Comparison of ENCODE assay signal across 8 cellular contexts in the genomic region with DNA sequence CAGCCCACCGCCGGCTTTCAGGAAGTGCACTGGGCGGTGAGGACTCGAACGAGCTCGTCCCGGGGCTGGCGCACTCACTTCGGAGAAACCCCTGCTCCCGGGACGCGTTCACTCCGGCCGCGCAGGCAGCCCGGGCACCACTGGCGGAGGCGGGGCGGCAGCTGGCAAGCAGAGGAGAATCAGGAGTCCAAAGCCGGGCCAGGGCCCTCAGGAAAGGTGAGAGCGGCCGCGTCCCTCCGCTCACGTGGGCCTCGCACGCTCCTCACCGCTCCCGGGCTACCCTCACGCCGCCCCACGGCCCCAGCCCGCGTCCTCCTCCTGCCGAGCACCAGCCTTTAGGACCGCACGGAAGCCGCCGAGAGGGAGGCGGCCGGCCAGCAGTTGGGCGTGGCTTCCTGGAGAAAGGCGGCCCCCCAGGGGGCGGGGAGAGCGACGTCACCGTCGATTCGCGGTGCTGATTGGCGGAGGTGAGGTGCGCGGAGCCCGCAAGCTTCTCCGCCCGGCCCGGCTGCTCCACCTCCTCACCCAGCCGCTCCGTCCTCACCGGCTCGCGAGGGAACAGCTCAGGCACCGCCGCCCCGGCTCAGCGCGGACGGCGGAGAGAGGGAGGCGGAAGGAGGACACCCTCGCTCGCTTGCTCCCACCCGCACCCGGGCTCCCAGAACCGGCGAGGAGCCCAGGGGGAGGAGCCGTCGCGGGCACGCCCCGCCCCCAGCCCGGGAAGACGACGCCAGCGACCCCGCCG. TPM values are rescaled to one million over a fixed set of nuclear protein-coding genes. Genes with fewer than 3 reads are reported as not detected.
DNase-seq lines count a peak whose midpoint lies in the region; ATAC-seq, FAIRE-seq and TF ChIP-seq lines count a peak whose summit lies in the region.

A gene (plus strand): TSS at position 516 of the 745 bp plus-strand sequence. CDS start 400 bp downstream, outside the sequence.

- H3K36me3 ChIP-seq in pancreas (no peaks in the 10 kb centered on the region), tibial artery (no peaks in the 10 kb centered on the region)

- H3K4me1 ChIP-seq in pancreas: peaks cover 16 to 26% (median 19%) of the 10 kb centered on the region in 3 donors
- peaks cover 0 to 22% (median 10%) of the 10 kb centered on the region in 4 donors for H3K4me1 ChIP-seq in tibial artery

- no peaks in the 10 kb centered on the region for H3K27me3 ChIP-seq in pancreas
- H3K27me3 ChIP-seq in tibial artery: no peaks in the 10 kb centered on the region

- no peaks in the 10 kb centered on the region for H3K9me3 ChIP-seq in pancreas
- no peaks in the 10 kb centered on the region for H3K9me3 ChIP-seq in tibial artery

- ATAC-seq in HG02759 (IDR thresholded peaks at IDR 0.05; ENCODE audit: unreplicated experiment) (peak; percentile 72), Right ventricle myocardium inferior (peak; percentile 92), pancreas (peak; percentile 78 to 88 (median 82))

- DNase-seq in GM12864 (ENCODE audit: low read depth) (peak; percentile 84), NCI-H1417 (lab: John Stamatoyannopoulos, UW) (peak; percentile 96 to 100 (median 100)), SW 1271 (lab: John Stamatoyannopoulos, UW) (peak; percentile 79 to 85), Right ventricle myocardium inferior (ENCODE audit: missing footprints) (peak; percentile 99), pancreas (peak; percentile 97 to 99 (median 99)), tibial artery (peak; percentile 96 to 99)
- peak; percentile 97 for DNase-seq in activated naive CD8-positive, alpha-beta T cell treated with anti-CD3 and anti-CD28 coated beads, Interleukin-2, amount 50 U/mL, for 16 hours (ENCODE audit: low read depth, low spot score)

- intact Hi-C loops in Right ventricle myocardium inferior (cut with DNase I) (loop anchor here (1.0 to 5.0 kb wide), 4 partner anchors 60 to 195 kb away; a partner anchor contains a TSS), pancreas (cut with DNase I) (no loop called here), tibial artery (cut with DNase I; ENCODE audit: low total_unique reads) (loop anchor here (2.0 to 10.0 kb wide), 4 partner anchors 86 to 902 kb away; a partner anchor contains a TSS)

- no peak for TF ChIP-seq CTCF in GM12864 (IDR thresholded peaks at IDR 0.05; ENCODE audit: low read depth, low read length, missing control alignments)
- TF ChIP-seq CTCF in pancreas (IDR thresholded peaks at IDR 0.05): no peak
- no peak for TF ChIP-seq CTCF in tibial artery (IDR thresholded peaks at IDR 0.05)

- H3K4me3 ChIP-seq in GM12864 (ENCODE audit: low read depth, low read length) (peak within 1 kb of the TSS; percentile 96), pancreas (peak within 1 kb of the TSS; percentile 76 to 98 (median 90)), tibial artery (peak within 1 kb of the TSS; percentile 98)

- H3K27ac ChIP-seq in pancreas (peak within 1 kb of the TSS; percentile 95 to 98 (median 97)), tibial artery (peak within 1 kb of the TSS; percentile 99 to 100)

- 0% methylated on average over 47 to 87 of the region's 87 CpGs for WGBS in pancreas, 2 donors

- FAIRE-seq in pancreas (lab: Jason Lieb, UNC): no peak

RNA-seq across cellular contexts. Expression of the gene that starts here (rescaled TPM):
- 18.2 TPM for total RNA-seq in Right ventricle myocardium inferior
- total RNA-seq in pancreas: 10 to 100 TPM in 1 of 6 donors, 1 to 10 TPM in 5; 7.4 to 14.2 (median 8.3) TPM
- 1 to 10 TPM; 4.1 to 6.0 TPM for polyA plus RNA-seq in pancreas

Comparison
In these comparisons a context has a peak if more than half of its experiments do, and no peak if none do; other contexts are left out.
1. Peak in every context shown above with its lines: DNase-seq, ATAC-seq, H3K4me3 ChIP-seq and H3K27ac ChIP-seq.
2. intact Hi-C loops: an anchor here in Right ventricle myocardium inferior (1.0 to 5.0 kb wide) and tibial artery (2.0 to 10.0 kb wide); none called in pancreas.